In genomic region chr13:73849292-73849691, GRCh38 we compare ENCODE assay signal across 8 cellular contexts.
DNase-seq lines count a peak whose midpoint lies in the region; ATAC-seq and TF ChIP-seq lines count a peak whose summit lies in the region.

No MANE protein-coding gene starts in this region.

- peaks cover 25% of the 10 kb centered on the region; the same call in 1 of the 2 replicates for H3K79me2 ChIP-seq in GM23248 (ENCODE audit: insufficient read depth)

- no peaks in the 10 kb centered on the region for H3K9me2 ChIP-seq in GM23248 (ENCODE audit: insufficient read depth)

- in situ Hi-C loops in GM23248 (cut with MboI) = loop anchor here (25.0 kb wide), 2 partner anchors 438 to 1363 kb away; no protein-coding TSS in a partner anchor

- H3K4me3 ChIP-seq in GM23248 = no peak overlapping the region
- H3K4me3 ChIP-seq in effector memory CD4-positive, alpha-beta T cell (ENCODE audit: insufficient read depth, low read depth, low read length, poor library complexity, severe bottlenecking) = no peak overlapping the region

- TF ChIP-seq CTCF in RWPE1 (conservative IDR thresholded peaks at IDR 0.05; ENCODE audit: low read depth) = no peak

- peaks cover 19% of the 10 kb centered on the region for H3K4me1 Mint-ChIP-seq in stimulated activated naive CD8-positive, alpha-beta T cell treated with anti-CD3 and anti-CD28 coated beads, Interleukin-15, amount 100 ng/mL, for 72 hours

- H2AFZ ChIP-seq in GM23248 = no peak overlapping the region

- H3K4me1 ChIP-seq in GM23248 (ENCODE audit: insufficient read depth) = peaks cover 11% of the 10 kb centered on the region
- H3K4me1 ChIP-seq in effector memory CD4-positive, alpha-beta T cell (ENCODE audit: control insufficient read depth, insufficient read depth, low read length, poor library complexity, severe bottlenecking) = no peaks in the 10 kb centered on the region

- H3K36me3 ChIP-seq in GM23248 (ENCODE audit: low read depth) = peaks cover 5% of the 10 kb centered on the region
- peaks cover 7% of the 10 kb centered on the region for H3K36me3 ChIP-seq in effector memory CD4-positive, alpha-beta T cell (ENCODE audit: control insufficient read depth, insufficient read depth, low read length)

- H3K27ac ChIP-seq in GM23248 (no peak overlapping the region), RWPE1 (no peak overlapping the region)
- H3K27ac ChIP-seq in effector memory CD4-positive, alpha-beta T cell (ENCODE audit: insufficient read depth, low read length, poor library complexity, severe bottlenecking) = no peak overlapping the region

- H4K20me1 ChIP-seq in GM23248 (ENCODE audit: insufficient read depth) = no peaks in the 10 kb centered on the region

- H3F3A ChIP-seq in GM23248 (ENCODE audit: insufficient read depth) = peaks cover 22% of the 10 kb centered on the region; the same call in 1 of the 2 replicates

- no peak for ATAC-seq in stimulated activated naive CD8-positive, alpha-beta T cell treated with anti-CD3 and anti-CD28 coated beads, Interleukin-15, amount 100 ng/mL, for 72 hours

- POLR2A ChIA-PET in RWPE1 (lab: Yijun Ruan, JAX; ENCODE audit: low non-redundant PET) = no interaction called here

- peaks cover 0 to 6% of the 10 kb centered on the region in 2 donors for H3K9me3 Mint-ChIP-seq in stimulated activated naive CD8-positive, alpha-beta T cell treated with anti-CD3 and anti-CD28 coated beads, Interleukin-15, amount 100 ng/mL, for 72 hours

- WGBS in GM23248 (ENCODE audit: low coverage in 1 of 2, low lambda C conversion rate in 2 of 2, missing lambda C conversion rate in 2 of 2), 2 experiments = 72 to 73% methylated on average over 5 of the region's 5 CpGs

- H3K27me3 Mint-ChIP-seq in stimulated activated naive CD8-positive, alpha-beta T cell treated with anti-CD3 and anti-CD28 coated beads, Interleukin-15, amount 100 ng/mL, for 72 hours = no peaks in the 10 kb centered on the region

- no peak overlapping the region for H3K27ac Mint-ChIP-seq in stimulated activated naive CD8-positive, alpha-beta T cell treated with anti-CD3 and anti-CD28 coated beads, Interleukin-15, amount 100 ng/mL, for 72 hours

- no peak overlapping the region for H3K4me3 Mint-ChIP-seq in stimulated activated naive CD8-positive, alpha-beta T cell treated with anti-CD3 and anti-CD28 coated beads, Interleukin-15, amount 100 ng/mL, for 72 hours

- H3K4me2 ChIP-seq in GM23248 (ENCODE audit: unreplicated experiment) = no peak overlapping the region

- no peaks in the 10 kb centered on the region for H3K27me3 ChIP-seq in GM23248 (replicated peaks; ENCODE audit: insufficient read depth)
- no peaks in the 10 kb centered on the region for H3K27me3 ChIP-seq in effector memory CD4-positive, alpha-beta T cell (replicated peaks; ENCODE audit: control insufficient read depth, insufficient read depth, low read length, poor library complexity, severe bottlenecking)

- DNase-seq in EH (ENCODE audit: low read depth) = peak; percentile 64
- peak; percentile 61 for DNase-seq in GM23248
- peak; percentile 1 for DNase-seq in RWPE1 (ENCODE audit: low spot score)
- DNase-seq in iPS DF 4.7 (ENCODE audit: extremely low read depth, low spot score) = peak; percentile 36
- DNase-seq in CD1c-positive myeloid dendritic cell (ENCODE audit: extremely low spot score) = no peak
- no peak for DNase-seq in ureter (ENCODE audit: low spot score)
- no peak for DNase-seq in effector memory CD4-positive, alpha-beta T cell
- DNase-seq in stimulated activated naive CD8-positive, alpha-beta T cell treated with anti-CD3 and anti-CD28 coated beads, Interleukin-15, amount 100 ng/mL, for 72 hours = no peak

- H3K9me3 ChIP-seq in GM23248 (ENCODE audit: low read depth) = no peaks in the 10 kb centered on the region
- no peaks in the 10 kb centered on the region for H3K9me3 ChIP-seq in effector memory CD4-positive, alpha-beta T cell (ENCODE audit: control insufficient read depth, low read length)

- CTCF ChIA-PET in RWPE1 (lab: Yijun Ruan, JAX) = interaction anchor here (0.6 to 0.9 kb wide), 7 partner anchors 13 to 1371 kb away, joined by 3 to 4 read pairs (median 3); no protein-coding TSS in a partner anchor

- H3K9ac ChIP-seq in GM23248 = no peak overlapping the region

Comparison
In these comparisons a context has a peak if more than half of its experiments do, and no peak if none do; other contexts are left out.
1. DNase-seq: peak in EH (single experiment), GM23248 (single experiment), RWPE1 (single experiment) and iPS DF 4.7 (single experiment); none in CD1c-positive myeloid dendritic cell (single experiment), ureter (single experiment), effector memory CD4-positive, alpha-beta T cell (0 of 3) and stimulated activated naive CD8-positive, alpha-beta T cell treated with anti-CD3 and anti-CD28 coated beads, Interleukin-15, amount 100 ng/mL, for 72 hours (0 of 2).